Comparison of ENCODE assay signal across 19 cellular contexts in genomic region chr19:16263115-16263839, GRCh38.
DNase-seq lines count a peak whose midpoint lies in the region; ATAC-seq, FAIRE-seq and TF ChIP-seq lines count a peak whose summit lies in the region.
"Had no signal": no experiment of that assay in that cellular context is flagged by ENCODE, and none has a peak within 500 bp of the region (broad histone marks: within the 10 kb centered on the region; RNA-seq: fewer than 3 reads in every experiment).

No MANE protein-coding gene starts in this region.

- peak overlapping the region; percentile 59; the same call in 1 of the 2 replicates for H2AFZ ChIP-seq in GM23338
- no peak overlapping the region for H2AFZ ChIP-seq in PC-3 (ENCODE audit: low read length)

- no peak for FAIRE-seq in A549 (lab: Jason Lieb, UNC)
- FAIRE-seq: GM19239 had no signal

- H3K79me2 ChIP-seq in GM23338 (replicated peaks; ENCODE audit: insufficient read depth) (no peaks in the 10 kb centered on the region), PC-3 (ENCODE audit: low read length) (no peaks in the 10 kb centered on the region)

- no peak overlapping the region for H3K4me3 ChIP-seq in A549
- H3K4me3 ChIP-seq in GM23338: no peak overlapping the region
- no peak overlapping the region for H3K4me3 ChIP-seq in PC-3 (ENCODE audit: low read length)
- H3K4me3 ChIP-seq: coronary artery, sigmoid colon had no signal

- TF ChIP-seq EP300 in A549 (IDR thresholded peaks at IDR 0.05): no peak

- H3K27ac Mint-ChIP-seq in GM23338: no peak overlapping the region; the same call in 1 of the 2 replicates
- peak overlapping the region; percentile 93 for H3K27ac Mint-ChIP-seq in activated B cell treated with CpG ODN at 0.5 μM for 24 hours
- H3K27ac Mint-ChIP-seq in mesothelial cell of epicardium: peak overlapping the region; percentile 97
- H3K27ac Mint-ChIP-seq: activated T-cell treated with anti-CD3 and anti-CD28 coated beads, Interleukin-2, amount 50 U/mL, for 24 hours had no signal

- no peak for TF ChIP-seq POLR2A in A549 (IDR thresholded peaks at IDR 0.05; ENCODE audit: low read length)

- H3K36me3 ChIP-seq in GM23338 (ENCODE audit: insufficient read depth) (no peaks in the 10 kb centered on the region), PC-3 (ENCODE audit: low read depth, low read length) (no peaks in the 10 kb centered on the region)
- H3K36me3 ChIP-seq: sigmoid colon had no signal

- H3K27me3 ChIP-seq in GM23338 (ENCODE audit: insufficient read depth): no peaks in the 10 kb centered on the region
- no peaks in the 10 kb centered on the region for H3K27me3 ChIP-seq in PC-3 (ENCODE audit: low read length)
- H3K27me3 ChIP-seq: sigmoid colon had no signal

- no peak for TF ChIP-seq CTCF in A549 (IDR thresholded peaks at IDR 0.05)
- TF ChIP-seq CTCF in GM23338 (conservative IDR thresholded peaks at IDR 0.05; ENCODE audit: low read depth in 2 of 2): no peak
- TF ChIP-seq CTCF in activated B cell treated with CpG ODN at 0.5 μM for 24 hours (IDR thresholded peaks at IDR 0.05): no peak
- TF ChIP-seq CTCF in mesothelial cell of epicardium (IDR thresholded peaks at IDR 0.05; ENCODE audit: unreplicated experiment): no peak
- TF ChIP-seq CTCF in PC-3 (conservative IDR thresholded peaks at IDR 0.05; ENCODE audit: low read depth, low read length): no peak

- ATAC-seq in A549 (peak in 1 of 2 experiments; percentile 16; a peak in 1 of 6 replicates), GM23338 (no peak; the same call in 2 of the 3 replicates), activated B cell treated with CpG ODN at 0.5 μM for 24 hours (ENCODE audit: low read depth) (peak; percentile 34), PC-3 (no peak), GM21367 (IDR thresholded peaks at IDR 0.05; ENCODE audit: unreplicated experiment) (no peak)
- ATAC-seq: foreskin keratinocyte had no signal

- H3K27ac ChIP-seq in A549 (peak overlapping the region; percentile 65 to 77; a peak in 5 of 6 replicates), GM23338 (ENCODE audit: low read depth) (no peak overlapping the region), PC-3 (ENCODE audit: low read length) (no peak overlapping the region)
- H3K27ac ChIP-seq: coronary artery, epithelial cell of prostate, foreskin keratinocyte, KMS-11, RWPE1, sigmoid colon had no signal

- no peaks in the 10 kb centered on the region for H3K9me2 ChIP-seq in GM23338 (ENCODE audit: insufficient read depth)
- no peaks in the 10 kb centered on the region for H3K9me2 ChIP-seq in PC-3 (replicated peaks; ENCODE audit: low read length)

- no peak for DNase-seq in A549 (ENCODE audit: low read depth in 1 of 2, low spot score in 1 of 2)
- no peak for DNase-seq in GM23338 (ENCODE audit: low spot score)
- DNase-seq in activated B cell treated with CpG ODN at 0.5 μM for 24 hours: peak; percentile 59
- no peak for DNase-seq in mesothelial cell of epicardium (ENCODE audit: low spot score in 2 of 2, unreplicated experiment in 2 of 2)
- no peak for DNase-seq in PC-3
- no peak for DNase-seq in posterior vena cava (ENCODE audit: low spot score)
- no peak for DNase-seq in amniotic stem cell (lab: John Stamatoyannopoulos, UW)
- DNase-seq: activated CD4-positive, alpha-beta T cell treated with anti-CD3 and anti-CD28 coated beads, Interleukin-2, amount 50 U/mL, for 48 hours; activated naive CD4-positive, alpha-beta T cell treated with anti-CD3 and anti-CD28 coated beads, Interleukin-2, amount 10 ng/mL, durations not matched to agents 7 days and 5 days; activated T-cell treated with anti-CD3 and anti-CD28 coated beads, Interleukin-2, amount 50 U/mL, for 24 hours; foreskin keratinocyte; NCI-H82; sigmoid colon had no signal

- H3K9ac ChIP-seq in PC-3 (ENCODE audit: low read length): no peak overlapping the region
- H3K9ac ChIP-seq: KMS-11 had no signal

- no TSS peak for BruUV-seq in PC-3 (replicated peaks; lab: Mats Ljungman, UMichigan)

- peaks cover 9% of the 10 kb centered on the region for H3K4me1 Mint-ChIP-seq in GM23338
- peaks cover 77% of the 10 kb centered on the region for H3K4me1 Mint-ChIP-seq in activated B cell treated with CpG ODN at 0.5 μM for 24 hours
- peaks cover 19% of the 10 kb centered on the region for H3K4me1 Mint-ChIP-seq in mesothelial cell of epicardium

- H3K9me3 Mint-ChIP-seq in GM23338: no peaks in the 10 kb centered on the region
- H3K9me3 Mint-ChIP-seq in activated B cell treated with CpG ODN at 0.5 μM for 24 hours: no peaks in the 10 kb centered on the region
- no peaks in the 10 kb centered on the region for H3K9me3 Mint-ChIP-seq in mesothelial cell of epicardium
- H3K9me3 Mint-ChIP-seq: activated naive CD4-positive, alpha-beta T cell treated with anti-CD3 and anti-CD28 coated beads, Interleukin-2, amount 10 ng/mL, durations not matched to agents 7 days and 5 days; activated T-cell treated with anti-CD3 and anti-CD28 coated beads, Interleukin-2, amount 50 U/mL, for 24 hours had no signal

- peaks cover 24% of the 10 kb centered on the region for H3K4me1 ChIP-seq in A549
- no peaks in the 10 kb centered on the region for H3K4me1 ChIP-seq in GM23338 (ENCODE audit: insufficient read depth)
- no peaks in the 10 kb centered on the region for H3K4me1 ChIP-seq in PC-3 (ENCODE audit: insufficient read depth, low read length)
- H3K4me1 ChIP-seq: foreskin keratinocyte, sigmoid colon had no signal

- POLR2A ChIA-PET in A549 (lab: Yijun Ruan, JAX) (interaction anchor here (0.8 kb wide), 1 partner anchor 15 kb away, joined by 7 read pairs; no protein-coding TSS in a partner anchor), activated B cell treated with CpG ODN at 0.5 μM for 24 hours (lab: Charles Lee) (interaction anchor here (0.5 to 14.3 kb wide), 32 partner anchors 9 to 324 kb away, joined by 3 to 445 read pairs (median 5); partner anchors contain the start of genes AP1M1 and KLF2), PC-3 (lab: Charles Lee; ENCODE audit: unreplicated experiment) (no interaction called here)

- H3K36me3 Mint-ChIP-seq in GM23338 (ENCODE audit: low read depth): no peaks in the 10 kb centered on the region
- no peaks in the 10 kb centered on the region for H3K36me3 Mint-ChIP-seq in activated B cell treated with CpG ODN at 0.5 μM for 24 hours (ENCODE audit: low read depth)
- no peaks in the 10 kb centered on the region for H3K36me3 Mint-ChIP-seq in mesothelial cell of epicardium

- H3K4me2 ChIP-seq in A549 (peak overlapping the region; percentile 79), GM23338 (no peak overlapping the region), PC-3 (ENCODE audit: low read length) (no peak overlapping the region)
- H3K4me2 ChIP-seq: KMS-11 had no signal

- no peak for TF ChIP-seq RAD21 in A549 (conservative IDR thresholded peaks at IDR 0.05 in 1 of 2, IDR thresholded peaks at IDR 0.05 in 1 of 2)

- 64% methylated on average over 14 of the region's 20 CpGs for WGBS in A549 (ENCODE audit: missing lambda C conversion rate)

- H4K20me1 ChIP-seq in GM23338 (replicated peaks; ENCODE audit: insufficient read depth): no peaks in the 10 kb centered on the region
- no peaks in the 10 kb centered on the region for H4K20me1 ChIP-seq in PC-3 (ENCODE audit: low read length)

- CTCF ChIA-PET in A549 (lab: Yijun Ruan, JAX) (interaction anchor here (0.8 to 1.3 kb wide), 4 partner anchors 15 to 120 kb away, joined by 3 read pairs; no protein-coding TSS in a partner anchor), activated B cell treated with CpG ODN at 0.5 μM for 24 hours (lab: Charles Lee) (interaction anchor here (0.7 to 5.1 kb wide), 7 partner anchors 12 to 154 kb away, joined by 3 to 16 read pairs (median 3); no protein-coding TSS in a partner anchor), PC-3 (lab: Charles Lee) (interaction anchor here (0.6 kb wide), 1 partner anchor 18 kb away, joined by 5 read pairs; no protein-coding TSS in a partner anchor)

- no peak overlapping the region for H3K4me3 Mint-ChIP-seq in GM23338
- peak overlapping the region; percentile 67 for H3K4me3 Mint-ChIP-seq in activated B cell treated with CpG ODN at 0.5 μM for 24 hours
- H3K4me3 Mint-ChIP-seq in mesothelial cell of epicardium: no peak overlapping the region
- H3K4me3 Mint-ChIP-seq: activated T-cell treated with anti-CD3 and anti-CD28 coated beads, Interleukin-2, amount 50 U/mL, for 24 hours had no signal

- H3K9me3 ChIP-seq in A549 (no peaks in the 10 kb centered on the region), PC-3 (ENCODE audit: low read length) (no peaks in the 10 kb centered on the region)
- H3K9me3 ChIP-seq: sigmoid colon had no signal

- H3F3A ChIP-seq in GM23338 (replicated peaks; ENCODE audit: low read depth) (no peaks in the 10 kb centered on the region), PC-3 (ENCODE audit: low read length, unreplicated experiment) (no peaks in the 10 kb centered on the region)

- H3K27me3 Mint-ChIP-seq in GM23338 (ENCODE audit: insufficient read depth, low read depth, poor library complexity) (peaks cover 10% of the 10 kb centered on the region), activated B cell treated with CpG ODN at 0.5 μM for 24 hours (no peaks in the 10 kb centered on the region), mesothelial cell of epicardium (ENCODE audit: low read depth) (no peaks in the 10 kb centered on the region)

- intact Hi-C loops in activated B cell treated with CpG ODN at 0.5 μM for 24 hours (cut with micrococcal nuclease): loop anchor here (2.0 to 5.0 kb wide), 3 partner anchors 14 to 324 kb away; partner anchors contain the start of gene HSH2D
- intact Hi-C loops in PC-3 (cut with micrococcal nuclease): no loop called here
- intact Hi-C loops in posterior vena cava (cut with DNase I): no loop called here

TF ChIP-seq in A549, 52 proteins besides CTCF, POLR2A, EP300 and RAD21:
- TF ChIP-seq CEBPB (IDR thresholded peaks at IDR 0.05): peak in 1 of 2 experiments; percentile 55; a peak in 2 of 4 replicates
- TF ChIP-seq, protein P1, sequence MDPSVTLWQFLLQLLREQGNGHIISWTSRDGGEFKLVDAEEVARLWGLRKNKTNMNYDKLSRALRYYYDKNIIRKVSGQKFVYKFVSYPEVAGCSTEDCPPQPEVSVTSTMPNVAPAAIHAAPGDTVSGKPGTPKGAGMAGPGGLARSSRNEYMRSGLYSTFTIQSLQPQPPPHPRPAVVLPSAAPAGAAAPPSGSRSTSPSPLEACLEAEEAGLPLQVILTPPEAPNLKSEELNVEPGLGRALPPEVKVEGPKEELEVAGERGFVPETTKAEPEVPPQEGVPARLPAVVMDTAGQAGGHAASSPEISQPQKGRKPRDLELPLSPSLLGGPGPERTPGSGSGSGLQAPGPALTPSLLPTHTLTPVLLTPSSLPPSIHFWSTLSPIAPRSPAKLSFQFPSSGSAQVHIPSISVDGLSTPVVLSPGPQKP (IDR thresholded peaks at IDR 0.05; ENCODE audit: low read depth, low read length): no peak
TF ChIP-seq in A549: peak in this region for 1.

TF ChIP-seq in GM23338, 12 proteins besides CTCF, POLR2A, EP300 and RAD21:
- no peak for TF ChIP-seq CREB1 (CRISPR knock-in tag; IDR thresholded peaks at IDR 0.05; ENCODE audit: low read depth)
- no peak for TF ChIP-seq EZH2phosphoT487 (IDR thresholded peaks at IDR 0.05; ENCODE audit: unreplicated experiment)

Comparison
In these comparisons a context has a peak if more than half of its experiments do, and no peak if none do; other contexts are left out.
1. H3K27ac ChIP-seq: peak in A549 (2 of 2); none in GM23338 (single experiment) and PC-3 (single experiment).